In the genomic region with DNA sequence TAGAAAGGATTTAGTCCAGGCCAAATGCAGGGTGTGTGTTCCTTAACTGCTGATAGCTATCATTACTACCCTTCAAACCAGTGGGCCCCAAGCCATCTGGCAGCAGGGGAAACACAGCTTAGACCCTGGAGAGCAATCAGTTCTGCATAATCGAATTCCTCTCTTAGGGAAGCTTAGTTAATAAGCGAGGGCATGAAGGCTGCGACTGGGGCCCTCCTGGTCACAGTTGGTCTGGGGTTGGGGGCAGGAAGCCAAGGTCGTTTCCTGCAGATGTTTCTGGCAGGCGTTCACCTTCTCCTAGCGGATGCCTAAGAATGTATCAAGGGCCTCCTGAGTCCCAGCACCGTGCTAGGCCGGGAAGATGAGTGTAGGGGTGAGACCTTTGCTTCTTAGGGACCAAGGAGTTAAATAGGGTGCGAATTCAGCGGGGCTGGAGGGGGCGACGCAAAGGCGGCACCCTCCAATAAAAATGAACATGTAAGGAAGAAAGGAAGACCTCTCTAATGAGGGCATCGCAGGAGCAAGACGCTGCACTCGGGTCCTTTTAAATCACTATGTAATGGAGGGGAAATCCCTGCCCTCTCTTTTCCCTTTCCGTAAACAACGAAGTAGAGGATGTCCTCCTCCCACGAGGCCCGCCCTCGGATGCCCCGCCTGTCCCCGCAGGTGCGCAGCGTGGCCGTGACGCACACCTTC, we compare ENCODE assay signal across 1 cellular context.
TF ChIP-seq lines count a peak whose summit lies in the region.

No MANE protein-coding gene starts in this region.

TF ChIP-seq in HepG2, 621 proteins besides CTCF, POLR2A, EP300 and RAD21 (continues in another document):
- TF ChIP-seq ZFAT (CRISPR knock-in tag; conservative IDR thresholded peaks at IDR 0.05) (no peak), NR2F6 (IDR thresholded peaks at IDR 0.05) (peak; percentile 29; the same call in 1 of the 2 replicates), NR2F6 (CRISPR knock-in tag; IDR thresholded peaks at IDR 0.05) (no peak), YEATS4 (CRISPR knock-in tag; IDR thresholded peaks at IDR 0.05; ENCODE audit: borderline replicate concordance) (no peak), ZNF644 (CRISPR knock-in tag; IDR thresholded peaks at IDR 0.05; ENCODE audit: low read depth) (no peak), NFYB (CRISPR knock-in tag; IDR thresholded peaks at IDR 0.05) (0 out of 2 replicates have a peak, but pooled peaks have one; percentile 8), RARA (CRISPR knock-in tag; IDR thresholded peaks at IDR 0.05) (no peak; the same call in 1 of the 2 replicates), CEBPG (CRISPR knock-in tag; IDR thresholded peaks at IDR 0.05) (no peak), IRX3 (CRISPR knock-in tag; IDR thresholded peaks at IDR 0.05; ENCODE audit: borderline replicate concordance, low read depth) (0 out of 2 replicates have a peak, but pooled peaks have one; percentile 85), ZNF350 (CRISPR knock-in tag; IDR thresholded peaks at IDR 0.05; ENCODE audit: borderline replicate concordance, low read depth) (no peak), ZC3H4 (CRISPR knock-in tag; IDR thresholded peaks at IDR 0.05; ENCODE audit: borderline replicate concordance) (no peak), PHF21A (CRISPR knock-in tag; IDR thresholded peaks at IDR 0.05) (no peak), ZSCAN30 (CRISPR knock-in tag; IDR thresholded peaks at IDR 0.05) (no peak), ONECUT2 (CRISPR knock-in tag; IDR thresholded peaks at IDR 0.05) (0 out of 2 replicates have a peak, but pooled peaks have one; percentile 13), ZNF124 (CRISPR knock-in tag; IDR thresholded peaks at IDR 0.05) (peak; percentile 31; the same call in 1 of the 2 replicates), ZNF556 (CRISPR knock-in tag; IDR thresholded peaks at IDR 0.05; ENCODE audit: borderline replicate concordance) (no peak), SP5 (CRISPR knock-in tag; IDR thresholded peaks at IDR 0.05; ENCODE audit: borderline replicate concordance, low read depth) (no peak), ZSCAN22 (CRISPR knock-in tag; IDR thresholded peaks at IDR 0.05) (0 out of 2 replicates have a peak, but pooled peaks have one; percentile 36), ZNF460 (CRISPR knock-in tag; IDR thresholded peaks at IDR 0.05; ENCODE audit: borderline replicate concordance) (no peak), REL (CRISPR knock-in tag; conservative IDR thresholded peaks at IDR 0.05) (no peak), IKZF1 (IDR thresholded peaks at IDR 0.05) (no peak), MTA1 (CRISPR knock-in tag; IDR thresholded peaks at IDR 0.05; ENCODE audit: borderline replicate concordance) (peak; percentile 93; the same call in 1 of the 2 replicates), ZNF605 (CRISPR knock-in tag; IDR thresholded peaks at IDR 0.05) (0 out of 2 replicates have a peak, but pooled peaks have one; percentile 9), ZNF230 (CRISPR knock-in tag; IDR thresholded peaks at IDR 0.05) (no peak), SP1 (IDR thresholded peaks at IDR 0.05) (no peak), SP1 (CRISPR knock-in tag; IDR thresholded peaks at IDR 0.05) (no peak), SMARCC2 (IDR thresholded peaks at IDR 0.05) (no peak), MYNN (CRISPR knock-in tag; IDR thresholded peaks at IDR 0.05; ENCODE audit: low read depth) (no peak), ZNF782 (CRISPR knock-in tag; IDR thresholded peaks at IDR 0.05; ENCODE audit: borderline replicate concordance) (no peak), ZNF878 (CRISPR knock-in tag; IDR thresholded peaks at IDR 0.05) (peak; percentile 78; the same call in 1 of the 2 replicates), SOX5 (CRISPR knock-in tag; IDR thresholded peaks at IDR 0.05; ENCODE audit: borderline replicate concordance) (no peak), ZNF629 (CRISPR knock-in tag; conservative IDR thresholded peaks at IDR 0.05) (no peak), ATF7 (IDR thresholded peaks at IDR 0.05) (no peak), ATF7 (CRISPR knock-in tag; IDR thresholded peaks at IDR 0.05) (no peak; the same call in 1 of the 2 replicates), TEAD3 (CRISPR knock-in tag; optimal IDR thresholded peaks at IDR 0.05; ENCODE audit: borderline replicate concordance) (peak; percentile 42), ZBTB7B (CRISPR knock-in tag; IDR thresholded peaks at IDR 0.05) (no peak), CC2D1A (CRISPR knock-in tag; IDR thresholded peaks at IDR 0.05) (no peak), CENPT (CRISPR knock-in tag; IDR thresholded peaks at IDR 0.05; ENCODE audit: low read depth) (0 out of 2 replicates have a peak, but pooled peaks have one; percentile 2)
- TF ChIP-seq, protein P1, sequence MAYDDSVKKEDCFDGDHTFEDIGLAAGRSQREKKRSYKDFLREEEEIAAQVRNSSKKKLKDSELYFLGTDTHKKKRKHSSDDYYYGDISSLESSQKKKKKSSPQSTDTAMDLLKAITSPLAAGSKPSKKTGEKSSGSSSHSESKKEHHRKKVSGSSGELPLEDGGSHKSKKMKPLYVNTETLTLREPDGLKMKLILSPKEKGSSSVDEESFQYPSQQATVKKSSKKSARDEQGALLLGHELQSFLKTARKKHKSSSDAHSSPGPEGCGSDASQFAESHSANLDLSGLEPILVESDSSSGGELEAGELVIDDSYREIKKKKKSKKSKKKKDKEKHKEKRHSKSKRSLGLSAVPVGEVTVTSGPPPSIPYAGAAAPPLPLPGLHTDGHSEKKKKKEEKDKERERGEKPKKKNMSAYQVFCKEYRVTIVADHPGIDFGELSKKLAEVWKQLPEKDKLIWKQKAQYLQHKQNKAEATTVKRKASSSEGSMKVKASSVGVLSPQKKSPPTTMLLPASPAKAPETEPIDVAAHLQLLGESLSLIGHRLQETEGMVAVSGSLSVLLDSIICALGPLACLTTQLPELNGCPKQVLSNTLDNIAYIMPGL (CRISPR knock-in tag; IDR thresholded peaks at IDR 0.05; ENCODE audit: borderline replicate concordance in 1 of 2, low read depth in 1 of 2), result no peak; a peak in 1 of 4 replicates
- TF ChIP-seq, protein P2, sequence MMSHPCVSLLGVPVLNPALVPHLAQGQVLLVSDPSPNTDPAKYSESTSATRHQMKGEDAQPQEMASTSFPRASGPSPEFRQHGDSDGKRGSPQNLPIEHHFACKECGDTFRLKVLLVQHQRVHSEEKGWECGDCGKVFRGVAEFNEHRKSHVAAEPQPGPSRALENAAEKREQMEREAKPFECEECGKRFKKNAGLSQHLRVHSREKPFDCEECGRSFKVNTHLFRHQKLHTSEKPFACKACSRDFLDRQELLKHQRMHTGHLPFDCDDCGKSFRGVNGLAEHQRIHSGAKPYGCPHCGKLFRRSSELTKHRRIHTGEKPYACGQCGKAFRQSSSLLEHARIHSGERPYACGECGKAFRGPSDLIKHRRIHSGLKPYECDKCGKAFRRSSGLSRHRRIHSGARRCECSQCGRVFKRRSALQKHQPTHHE (CRISPR knock-in tag; IDR thresholded peaks at IDR 0.05; ENCODE audit: borderline replicate concordance), result no peak
- TF ChIP-seq, protein P3, sequence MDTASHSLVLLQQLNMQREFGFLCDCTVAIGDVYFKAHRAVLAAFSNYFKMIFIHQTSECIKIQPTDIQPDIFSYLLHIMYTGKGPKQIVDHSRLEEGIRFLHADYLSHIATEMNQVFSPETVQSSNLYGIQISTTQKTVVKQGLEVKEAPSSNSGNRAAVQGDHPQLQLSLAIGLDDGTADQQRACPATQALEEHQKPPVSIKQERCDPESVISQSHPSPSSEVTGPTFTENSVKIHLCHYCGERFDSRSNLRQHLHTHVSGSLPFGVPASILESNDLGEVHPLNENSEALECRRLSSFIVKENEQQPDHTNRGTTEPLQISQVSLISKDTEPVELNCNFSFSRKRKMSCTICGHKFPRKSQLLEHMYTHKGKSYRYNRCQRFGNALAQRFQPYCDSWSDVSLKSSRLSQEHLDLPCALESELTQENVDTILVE (CRISPR knock-in tag; IDR thresholded peaks at IDR 0.05), result no peak
- TF ChIP-seq, protein P4, sequence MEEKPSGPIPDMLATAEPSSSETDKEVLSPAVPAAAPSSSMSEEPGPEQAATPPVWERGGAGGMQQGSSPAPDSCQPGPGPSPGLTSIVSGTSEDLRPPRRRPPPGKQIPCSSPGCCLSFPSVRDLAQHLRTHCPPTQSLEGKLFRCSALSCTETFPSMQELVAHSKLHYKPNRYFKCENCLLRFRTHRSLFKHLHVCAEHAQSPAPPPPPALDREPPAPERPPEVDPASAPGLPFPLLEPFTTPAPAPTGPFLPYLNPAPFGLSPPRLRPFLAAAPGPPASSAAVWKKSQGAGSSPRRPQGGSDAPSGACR (CRISPR knock-in tag; IDR thresholded peaks at IDR 0.05), result no peak
- TF ChIP-seq, protein P5, sequence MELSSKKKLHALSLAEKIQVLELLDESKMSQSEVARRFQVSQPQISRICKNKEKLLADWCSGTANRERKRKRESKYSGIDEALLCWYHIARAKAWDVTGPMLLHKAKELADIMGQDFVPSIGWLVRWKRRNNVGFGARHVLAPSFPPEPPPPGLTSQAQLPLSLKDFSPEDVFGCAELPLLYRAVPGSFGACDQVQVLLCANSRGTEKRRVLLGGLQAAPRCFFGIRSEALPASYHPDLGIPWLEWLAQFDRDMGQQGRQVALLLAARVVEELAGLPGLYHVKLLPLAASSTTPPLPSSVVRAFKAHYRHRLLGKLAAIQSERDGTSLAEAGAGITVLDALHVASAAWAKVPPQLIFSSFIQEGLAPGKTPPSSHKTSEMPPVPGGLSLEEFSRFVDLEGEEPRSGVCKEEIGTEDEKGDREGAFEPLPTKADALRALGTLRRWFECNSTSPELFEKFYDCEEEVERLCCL (CRISPR knock-in tag; IDR thresholded peaks at IDR 0.05; ENCODE audit: borderline replicate concordance), result no peak
- TF ChIP-seq, protein P6, sequence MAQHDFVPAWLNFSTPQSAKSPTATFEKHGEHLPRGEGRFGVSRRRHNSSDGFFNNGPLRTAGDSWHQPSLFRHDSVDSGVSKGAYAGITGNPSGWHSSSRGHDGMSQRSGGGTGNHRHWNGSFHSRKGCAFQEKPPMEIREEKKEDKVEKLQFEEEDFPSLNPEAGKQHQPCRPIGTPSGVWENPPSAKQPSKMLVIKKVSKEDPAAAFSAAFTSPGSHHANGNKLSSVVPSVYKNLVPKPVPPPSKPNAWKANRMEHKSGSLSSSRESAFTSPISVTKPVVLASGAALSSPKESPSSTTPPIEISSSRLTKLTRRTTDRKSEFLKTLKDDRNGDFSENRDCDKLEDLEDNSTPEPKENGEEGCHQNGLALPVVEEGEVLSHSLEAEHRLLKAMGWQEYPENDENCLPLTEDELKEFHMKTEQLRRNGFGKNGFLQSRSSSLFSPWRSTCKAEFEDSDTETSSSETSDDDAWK (CRISPR knock-in tag; IDR thresholded peaks at IDR 0.05), result no peak
- TF ChIP-seq, protein P7, sequence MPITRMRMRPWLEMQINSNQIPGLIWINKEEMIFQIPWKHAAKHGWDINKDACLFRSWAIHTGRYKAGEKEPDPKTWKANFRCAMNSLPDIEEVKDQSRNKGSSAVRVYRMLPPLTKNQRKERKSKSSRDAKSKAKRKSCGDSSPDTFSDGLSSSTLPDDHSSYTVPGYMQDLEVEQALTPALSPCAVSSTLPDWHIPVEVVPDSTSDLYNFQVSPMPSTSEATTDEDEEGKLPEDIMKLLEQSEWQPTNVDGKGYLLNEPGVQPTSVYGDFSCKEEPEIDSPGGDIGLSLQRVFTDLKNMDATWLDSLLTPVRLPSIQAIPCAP (CRISPR knock-in tag; IDR thresholded peaks at IDR 0.05; ENCODE audit: low read depth), result 0 out of 2 replicates have a peak, but pooled peaks have one; percentile 47
- TF ChIP-seq, protein P8, sequence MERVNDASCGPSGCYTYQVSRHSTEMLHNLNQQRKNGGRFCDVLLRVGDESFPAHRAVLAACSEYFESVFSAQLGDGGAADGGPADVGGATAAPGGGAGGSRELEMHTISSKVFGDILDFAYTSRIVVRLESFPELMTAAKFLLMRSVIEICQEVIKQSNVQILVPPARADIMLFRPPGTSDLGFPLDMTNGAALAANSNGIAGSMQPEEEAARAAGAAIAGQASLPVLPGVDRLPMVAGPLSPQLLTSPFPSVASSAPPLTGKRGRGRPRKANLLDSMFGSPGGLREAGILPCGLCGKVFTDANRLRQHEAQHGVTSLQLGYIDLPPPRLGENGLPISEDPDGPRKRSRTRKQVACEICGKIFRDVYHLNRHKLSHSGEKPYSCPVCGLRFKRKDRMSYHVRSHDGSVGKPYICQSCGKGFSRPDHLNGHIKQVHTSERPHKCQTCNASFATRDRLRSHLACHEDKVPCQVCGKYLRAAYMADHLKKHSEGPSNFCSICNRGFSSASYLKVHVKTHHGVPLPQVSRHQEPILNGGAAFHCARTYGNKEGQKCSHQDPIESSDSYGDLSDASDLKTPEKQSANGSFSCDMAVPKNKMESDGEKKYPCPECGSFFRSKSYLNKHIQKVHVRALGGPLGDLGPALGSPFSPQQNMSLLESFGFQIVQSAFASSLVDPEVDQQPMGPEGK (CRISPR knock-in tag; IDR thresholded peaks at IDR 0.05), result no peak; the same call in 1 of the 2 replicates
- TF ChIP-seq, protein P9, sequence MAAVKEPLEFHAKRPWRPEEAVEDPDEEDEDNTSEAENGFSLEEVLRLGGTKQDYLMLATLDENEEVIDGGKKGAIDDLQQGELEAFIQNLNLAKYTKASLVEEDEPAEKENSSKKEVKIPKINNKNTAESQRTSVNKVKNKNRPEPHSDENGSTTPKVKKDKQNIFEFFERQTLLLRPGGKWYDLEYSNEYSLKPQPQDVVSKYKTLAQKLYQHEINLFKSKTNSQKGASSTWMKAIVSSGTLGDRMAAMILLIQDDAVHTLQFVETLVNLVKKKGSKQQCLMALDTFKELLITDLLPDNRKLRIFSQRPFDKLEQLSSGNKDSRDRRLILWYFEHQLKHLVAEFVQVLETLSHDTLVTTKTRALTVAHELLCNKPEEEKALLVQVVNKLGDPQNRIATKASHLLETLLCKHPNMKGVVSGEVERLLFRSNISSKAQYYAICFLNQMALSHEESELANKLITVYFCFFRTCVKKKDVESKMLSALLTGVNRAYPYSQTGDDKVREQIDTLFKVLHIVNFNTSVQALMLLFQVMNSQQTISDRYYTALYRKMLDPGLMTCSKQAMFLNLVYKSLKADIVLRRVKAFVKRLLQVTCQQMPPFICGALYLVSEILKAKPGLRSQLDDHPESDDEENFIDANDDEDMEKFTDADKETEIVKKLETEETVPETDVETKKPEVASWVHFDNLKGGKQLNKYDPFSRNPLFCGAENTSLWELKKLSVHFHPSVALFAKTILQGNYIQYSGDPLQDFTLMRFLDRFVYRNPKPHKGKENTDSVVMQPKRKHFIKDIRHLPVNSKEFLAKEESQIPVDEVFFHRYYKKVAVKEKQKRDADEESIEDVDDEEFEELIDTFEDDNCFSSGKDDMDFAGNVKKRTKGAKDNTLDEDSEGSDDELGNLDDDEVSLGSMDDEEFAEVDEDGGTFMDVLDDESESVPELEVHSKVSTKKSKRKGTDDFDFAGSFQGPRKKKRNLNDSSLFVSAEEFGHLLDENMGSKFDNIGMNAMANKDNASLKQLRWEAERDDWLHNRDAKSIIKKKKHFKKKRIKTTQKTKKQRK (IDR thresholded peaks at IDR 0.05; ENCODE audit: low read length), result no peak
- TF ChIP-seq, protein P10, sequence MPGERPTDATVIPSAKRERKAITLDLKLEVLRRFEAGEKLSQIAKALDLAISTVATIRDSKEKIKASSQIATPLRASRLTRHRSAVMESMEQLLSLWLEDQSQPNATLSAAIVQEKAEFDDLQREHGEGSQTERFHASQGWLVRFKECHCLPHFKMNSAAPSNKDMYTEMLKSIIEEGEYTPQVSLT (CRISPR knock-in tag; IDR thresholded peaks at IDR 0.05; ENCODE audit: borderline replicate concordance, low read depth), result peak; percentile 98; the same call in 1 of the 2 replicates
- TF ChIP-seq, protein P11, sequence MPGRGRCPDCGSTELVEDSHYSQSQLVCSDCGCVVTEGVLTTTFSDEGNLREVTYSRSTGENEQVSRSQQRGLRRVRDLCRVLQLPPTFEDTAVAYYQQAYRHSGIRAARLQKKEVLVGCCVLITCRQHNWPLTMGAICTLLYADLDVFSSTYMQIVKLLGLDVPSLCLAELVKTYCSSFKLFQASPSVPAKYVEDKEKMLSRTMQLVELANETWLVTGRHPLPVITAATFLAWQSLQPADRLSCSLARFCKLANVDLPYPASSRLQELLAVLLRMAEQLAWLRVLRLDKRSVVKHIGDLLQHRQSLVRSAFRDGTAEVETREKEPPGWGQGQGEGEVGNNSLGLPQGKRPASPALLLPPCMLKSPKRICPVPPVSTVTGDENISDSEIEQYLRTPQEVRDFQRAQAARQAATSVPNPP (CRISPR knock-in tag; IDR thresholded peaks at IDR 0.05), result no peak
